ENCODE assay signal across 1 cellular context in genomic region chr11:67486481-67487195, GRCh38.
A peak's percentile ranks its signal among the peaks of the same experiment; 100 is the strongest.
TF ChIP-seq lines count a peak whose summit lies in the region.

No MANE protein-coding gene starts in this region.

TF ChIP-seq in K562, 482 proteins besides CTCF, POLR2A, EP300 and RAD21:
- TF ChIP-seq ZKSCAN1 (IDR thresholded peaks at IDR 0.05; ENCODE audit: low read depth, low read length): peak; percentile 92
- TF ChIP-seq RBFOX2 (IDR thresholded peaks at IDR 0.05; ENCODE audit: low read depth, low read length): peak; percentile 37; the same call in 1 of the 2 replicates
- no peak for TF ChIP-seq ERF (CRISPR knock-in tag; IDR thresholded peaks at IDR 0.05)
